14 cellular contexts compared by ENCODE assay signal in genomic region chr11:104934073-104934472, GRCh38. TPM values are rescaled to one million over a fixed set of nuclear protein-coding genes. Genes with fewer than 3 reads are reported as not detected.
DNase-seq lines count a peak whose midpoint lies in the region; ATAC-seq and TF ChIP-seq lines count a peak whose summit lies in the region.
"Not testable (repeated sequence)": the region's sequence is repeated elsewhere in the genome, so short reads cannot be mapped to it uniquely, and the experiment has no call there.
"Had no signal": no experiment of that assay in that cellular context is flagged by ENCODE, and none has a peak within 500 bp of the region (broad histone marks: within the 10 kb centered on the region; RNA-seq: fewer than 3 reads in every experiment).

No MANE protein-coding gene starts in this region.

- peak overlapping the region; percentile 32 for H3K4me3 Mint-ChIP-seq in CD4-positive, alpha-beta T cell
- peak overlapping the region; percentile 49 for H3K4me3 Mint-ChIP-seq in activated CD4-positive, alpha-beta T cell treated with anti-CD3 and anti-CD28 coated beads, Interleukin-2, amount 10 ng/mL, durations not matched to agents 24 days and 14 days
- peak overlapping the region; percentile 41 for H3K4me3 Mint-ChIP-seq in activated T-helper 17 cell treated with anti-CD3 and anti-CD28 coated beads, Interleukin-2, amount 50 U/mL, for 72 hours
- peak overlapping the region; percentile 63 to 71 for H3K4me3 Mint-ChIP-seq in effector memory CD8-positive, alpha-beta T cell
- peak overlapping the region; percentile 77 for H3K4me3 Mint-ChIP-seq in natural killer cell

- H3K27ac ChIP-seq in CD4-positive, alpha-beta T cell (ENCODE audit: low read depth, low read length), result not testable (repeated sequence)

- H2AFZ ChIP-seq in Loucy (ENCODE audit: low read length), result not testable (repeated sequence)

- H3K27me3 ChIP-seq in CD4-positive, alpha-beta T cell (ENCODE audit: control insufficient read depth, insufficient read depth, low read length); Loucy (ENCODE audit: insufficient read depth, low read length, poor library complexity, severe bottlenecking): not testable (repeated sequence)

- intact Hi-C loops in CD4-positive, alpha-beta T cell (cut with DNase I, micrococcal nuclease); activated CD4-positive, alpha-beta T cell treated with anti-CD3 and anti-CD28 coated beads, Interleukin-2, amount 10 ng/mL, durations not matched to agents 24 days and 14 days (cut with micrococcal nuclease); natural killer cell (cut with micrococcal nuclease): not testable (repeated sequence)

- H3K79me2 ChIP-seq in Loucy (ENCODE audit: insufficient read depth, low read length), result not testable (repeated sequence)

- peaks cover 13% of the 10 kb centered on the region for H3K9me3 Mint-ChIP-seq in CD4-positive, alpha-beta T cell
- peaks cover 33% of the 10 kb centered on the region for H3K9me3 Mint-ChIP-seq in activated CD4-positive, alpha-beta T cell treated with anti-CD3 and anti-CD28 coated beads, Interleukin-2, amount 10 ng/mL, durations not matched to agents 24 days and 14 days
- not testable (repeated sequence) for H3K9me3 Mint-ChIP-seq in activated T-helper 17 cell treated with anti-CD3 and anti-CD28 coated beads, Interleukin-2, amount 50 U/mL, for 72 hours; natural killer cell
- peaks cover 2 to 12% of the 10 kb centered on the region in 2 donors for H3K9me3 Mint-ChIP-seq in effector memory CD8-positive, alpha-beta T cell

- not testable (repeated sequence) for DNase-seq in CD4-positive, alpha-beta T cell; activated CD4-positive, alpha-beta T cell treated with anti-CD3 and anti-CD28 coated beads, Interleukin-2, amount 10 ng/mL, durations not matched to agents 24 days and 14 days; effector memory CD8-positive, alpha-beta T cell; natural killer cell

- peaks cover 27% of the 10 kb centered on the region for H3K4me1 ChIP-seq in Loucy (ENCODE audit: insufficient read depth, low read length, poor library complexity, severe bottlenecking)

- peak overlapping the region; percentile 60 for H3K4me3 ChIP-seq in Loucy (ENCODE audit: low read length, poor library complexity, severe bottlenecking)

- H4K20me1 ChIP-seq in Loucy (ENCODE audit: insufficient read depth, low read length, poor library complexity, severe bottlenecking), result not testable (repeated sequence)

- peak overlapping the region; percentile 6 for H3K9ac ChIP-seq in Loucy (ENCODE audit: low read depth, low read length, poor library complexity, severe bottlenecking)

- TF ChIP-seq CTCF in CD4-positive, alpha-beta T cell (IDR thresholded peaks at IDR 0.05); Loucy (conservative IDR thresholded peaks at IDR 0.05; ENCODE audit: low read length); natural killer cell (IDR thresholded peaks at IDR 0.05): not testable (repeated sequence)

- peak overlapping the region; percentile 78 for H3K4me2 ChIP-seq in Loucy (ENCODE audit: low read depth, low read length, poor library complexity, severe bottlenecking)

- peaks cover 19% of the 10 kb centered on the region for H3K36me3 Mint-ChIP-seq in CD4-positive, alpha-beta T cell (ENCODE audit: low read depth)
- peaks cover 25% of the 10 kb centered on the region for H3K36me3 Mint-ChIP-seq in activated CD4-positive, alpha-beta T cell treated with anti-CD3 and anti-CD28 coated beads, Interleukin-2, amount 10 ng/mL, durations not matched to agents 24 days and 14 days (ENCODE audit: low read depth)
- H3K36me3 Mint-ChIP-seq in activated T-helper 17 cell treated with anti-CD3 and anti-CD28 coated beads, Interleukin-2, amount 50 U/mL, for 72 hours (ENCODE audit: low read depth); effector memory CD8-positive, alpha-beta T cell (ENCODE audit: insufficient read depth): not testable (repeated sequence)
- H3K36me3 Mint-ChIP-seq in natural killer cell, result peaks cover 38% of the 10 kb centered on the region

- CTCF ChIA-PET in CD4-positive, alpha-beta T cell (lab: Charles Lee), result interaction anchor here (0.6 kb wide), 1 partner anchor 1075 kb away, joined by 3 read pairs; no protein-coding TSS in a partner anchor

- not testable (repeated sequence) for ATAC-seq in CD4-positive, alpha-beta T cell (ENCODE audit: poor library complexity); activated T-helper 17 cell treated with anti-CD3 and anti-CD28 coated beads, Interleukin-2, amount 50 U/mL, for 72 hours (replicated peaks); effector memory CD8-positive, alpha-beta T cell (replicated peaks); natural killer cell

- not testable (repeated sequence) for H3K27ac Mint-ChIP-seq in CD4-positive, alpha-beta T cell; activated CD4-positive, alpha-beta T cell treated with anti-CD3 and anti-CD28 coated beads, Interleukin-2, amount 10 ng/mL, durations not matched to agents 24 days and 14 days; activated T-helper 17 cell treated with anti-CD3 and anti-CD28 coated beads, Interleukin-2, amount 50 U/mL, for 72 hours
- peak overlapping the region in 1 of 2 donors; percentile 22 for H3K27ac Mint-ChIP-seq in effector memory CD8-positive, alpha-beta T cell
- H3K27ac Mint-ChIP-seq in natural killer cell, result peak overlapping the region in 1 of 2 donors; percentile 73

- peaks cover 47% of the 10 kb centered on the region for H3K4me1 Mint-ChIP-seq in CD4-positive, alpha-beta T cell (ENCODE audit: low read depth)
- peaks cover 13% of the 10 kb centered on the region for H3K4me1 Mint-ChIP-seq in activated CD4-positive, alpha-beta T cell treated with anti-CD3 and anti-CD28 coated beads, Interleukin-2, amount 10 ng/mL, durations not matched to agents 24 days and 14 days
- H3K4me1 Mint-ChIP-seq in activated T-helper 17 cell treated with anti-CD3 and anti-CD28 coated beads, Interleukin-2, amount 50 U/mL, for 72 hours, result peaks cover 12% of the 10 kb centered on the region
- peaks cover 22 to 38% of the 10 kb centered on the region in 2 donors for H3K4me1 Mint-ChIP-seq in effector memory CD8-positive, alpha-beta T cell (ENCODE audit: low read depth in 2 of 2)
- peaks cover 31 to 37% of the 10 kb centered on the region in 2 donors for H3K4me1 Mint-ChIP-seq in natural killer cell

- H3K9me3 ChIP-seq in CD4-positive, alpha-beta T cell (ENCODE audit: control insufficient read depth, low read length); Loucy (ENCODE audit: insufficient read depth, low read depth, low read length): not testable (repeated sequence)

- not testable (repeated sequence) for H3K27me3 Mint-ChIP-seq in CD4-positive, alpha-beta T cell; activated T-helper 17 cell treated with anti-CD3 and anti-CD28 coated beads, Interleukin-2, amount 50 U/mL, for 72 hours; effector memory CD8-positive, alpha-beta T cell; natural killer cell (ENCODE audit: low read depth in 2 of 2)
- peaks cover 21% of the 10 kb centered on the region for H3K27me3 Mint-ChIP-seq in activated CD4-positive, alpha-beta T cell treated with anti-CD3 and anti-CD28 coated beads, Interleukin-2, amount 10 ng/mL, durations not matched to agents 24 days and 14 days

- not testable (repeated sequence) for H3K9me2 ChIP-seq in Loucy (replicated peaks; ENCODE audit: low read depth, low read length)

- not testable (repeated sequence) for H3K36me3 ChIP-seq in Loucy (ENCODE audit: insufficient read depth, low read length)

- not testable (repeated sequence) for H3F3A ChIP-seq in Loucy (ENCODE audit: low read depth)

- POLR2A ChIA-PET in CD4-positive, alpha-beta T cell (lab: Charles Lee), result interaction anchor here (1.0 to 1.5 kb wide), 5 partner anchors 9 to 34 kb away, joined by 3 to 8 read pairs (median 3); partner anchors contain the start of gene CASP4

RNA-seq across cellular contexts. Expression of gene CASP4, which starts 34.3 kb away (rescaled TPM):
- 10 to 100 TPM; 54.3 to 56.3 TPM for total RNA-seq in CD4-positive, alpha-beta T cell
- 25.0 and 29.2 TPM in 2 replicates for total RNA-seq in activated CD4-positive, alpha-beta T cell treated with anti-CD3 and anti-CD28 coated beads, Interleukin-2, amount 10 ng/mL, durations not matched to agents 24 days and 14 days
- 100 to 1,000 TPM in 1 of 2 donors, 10 to 100 TPM in 1; 78.2 to 108 TPM for total RNA-seq in activated T-helper 17 cell treated with anti-CD3 and anti-CD28 coated beads, Interleukin-2, amount 50 U/mL, for 72 hours
- total RNA-seq in natural killer cell, result 100 to 1,000 TPM; 132 to 156 (median 149) TPM
- total RNA-seq: H9 had no signal

RNA-seq across cellular contexts. Expression of gene CASP12, which starts 35.8 kb away (rescaled TPM):
- not detected for total RNA-seq in CD4-positive, alpha-beta T cell
- total RNA-seq in activated CD4-positive, alpha-beta T cell treated with anti-CD3 and anti-CD28 coated beads, Interleukin-2, amount 10 ng/mL, durations not matched to agents 24 days and 14 days, result not detected in 2 replicates
- total RNA-seq in activated T-helper 17 cell treated with anti-CD3 and anti-CD28 coated beads, Interleukin-2, amount 50 U/mL, for 72 hours, result not detected
- total RNA-seq in natural killer cell, result not detected
- total RNA-seq: Calu3, GM23338, H9, HepG2, HFFc6, HT1080, K562, MCF 10A had no signal
